ENCODE assay signal across 24 cellular contexts in the genomic region with DNA sequence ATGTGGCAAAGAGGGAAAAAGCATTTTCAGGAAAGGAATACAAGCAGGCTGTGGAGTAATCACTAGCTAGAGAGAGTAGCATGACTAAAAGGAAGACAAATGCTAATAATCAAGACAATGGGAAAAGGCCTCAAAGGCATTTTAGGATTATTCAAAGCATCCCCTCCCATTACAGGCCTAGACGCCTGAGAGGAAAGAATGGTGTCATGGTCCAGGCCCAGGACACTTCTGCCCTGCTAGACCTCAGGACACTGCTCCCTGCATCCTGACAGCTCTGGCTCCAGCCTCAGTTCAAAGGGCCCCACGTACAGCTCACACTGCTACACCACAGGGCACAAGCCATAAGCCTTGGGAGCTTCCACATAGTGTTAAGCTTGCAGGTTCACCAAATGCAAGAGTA. TPM values are rescaled to one million over a fixed set of nuclear protein-coding genes. Genes with fewer than 3 reads are reported as not detected.
A peak's percentile ranks its signal among the peaks of the same experiment; 100 is the strongest.
DNase-seq lines count a peak whose midpoint lies in the region; ATAC-seq and TF ChIP-seq lines count a peak whose summit lies in the region.
"Had no signal": no experiment of that assay in that cellular context is flagged by ENCODE, and none has a peak within 500 bp of the region (broad histone marks: within the 10 kb centered on the region; RNA-seq: fewer than 3 reads in every experiment).

No MANE protein-coding gene starts in this region.

- no peaks in the 10 kb centered on the region for H3K79me2 ChIP-seq in mesendoderm (ENCODE audit: control insufficient read depth, insufficient read depth, low read length)

- no peak for ATAC-seq in heart right ventricle
- ATAC-seq: A549 had no signal

- CTCF ChIA-PET in HEK293 (lab: Yijun Ruan, JAX): interaction anchor here (1.2 kb wide), 1 partner anchor 135 kb away, joined by 4 read pairs; no protein-coding TSS in a partner anchor

- H3K4me3 ChIP-seq in HEK293 (ENCODE audit: low read depth, low read length): no peak overlapping the region
- H3K4me3 ChIP-seq in fibroblast of the aortic adventitia (ENCODE audit: low read depth, low read length): no peak overlapping the region
- no peak overlapping the region for H3K4me3 ChIP-seq in mesendoderm (ENCODE audit: low read length)
- H3K4me3 ChIP-seq in heart right ventricle: no peak overlapping the region
- H3K4me3 ChIP-seq: A549; BLaER1 treated with 17β-estradiol and CSF1 and Interleukin-3, amounts not matched to agents 10 nM and 100 nM; GM23248; HAP-1 had no signal

- no peak overlapping the region for H2BK5ac ChIP-seq in mesendoderm (ENCODE audit: low read length)

- H3K56ac ChIP-seq in mesendoderm (ENCODE audit: low read length): no peak overlapping the region

- H2BK15ac ChIP-seq in mesendoderm (replicated peaks; ENCODE audit: low read depth): no peak overlapping the region

- no peak overlapping the region for H3K4ac ChIP-seq in mesendoderm (ENCODE audit: low read depth, low read length)

- H3K27me3 ChIP-seq in mesendoderm (ENCODE audit: insufficient read depth, low read length, poor library complexity) (no peaks in the 10 kb centered on the region), heart right ventricle (no peaks in the 10 kb centered on the region)
- H3K27me3 ChIP-seq: BE2C; BLaER1 treated with 17β-estradiol and CSF1 and Interleukin-3, amounts not matched to agents 10 nM and 100 nM had no signal

- TF ChIP-seq CTCF in HEK293 (tag by site-specific recombination; IDR thresholded peaks at IDR 0.05) (no peak), fibroblast of the aortic adventitia (IDR thresholded peaks at IDR 0.05; ENCODE audit: insufficient read depth, low read length) (no peak), heart right ventricle (IDR thresholded peaks at IDR 0.05) (no peak)

- no peaks in the 10 kb centered on the region for H3K4me1 ChIP-seq in HEK293 (ENCODE audit: control insufficient read depth, insufficient read depth, low read length)
- H3K4me1 ChIP-seq in mesendoderm (ENCODE audit: control insufficient read depth, low read depth, low read length): no peaks in the 10 kb centered on the region
- no peaks in the 10 kb centered on the region for H3K4me1 ChIP-seq in heart right ventricle
- H3K4me1 ChIP-seq: A549; BE2C; BLaER1 treated with 17β-estradiol and CSF1 and Interleukin-3, amounts not matched to agents 10 nM and 100 nM; HAP-1 had no signal

- no peaks in the 10 kb centered on the region for H3K79me1 ChIP-seq in mesendoderm (ENCODE audit: low read length)

- H2BK120ac ChIP-seq in mesendoderm (ENCODE audit: low read depth, low read length): no peak overlapping the region

- DNase-seq in fibroblast of the aortic adventitia (ENCODE audit: low read depth): peak; percentile 5
- peak; percentile 33 for DNase-seq in mesendoderm
- no peak for DNase-seq in heart right ventricle
- no peak for DNase-seq in COR-L47 (lab: John Stamatoyannopoulos, UW)
- no peak for DNase-seq in NCI-H146 (lab: John Stamatoyannopoulos, UW)
- no peak for DNase-seq in inferior parietal cortex (ENCODE audit: extremely low spot score)
- DNase-seq: 8988T; ACHN; AML-193; BE2C; Calu3; CD4-positive, alpha-beta T cell; CD8-positive, alpha-beta memory T cell; DMS53; DMS79 treated with DMSO at 0.1 percent for 48 hours; GF-D8; GM23248 had no signal

- no peak overlapping the region for H2AK5ac ChIP-seq in mesendoderm (ENCODE audit: low read length)

- H3K36me3 ChIP-seq in HEK293 (ENCODE audit: control insufficient read depth in 2 of 2, insufficient read depth in 1 of 2, low read length in 2 of 2) (no peaks in the 10 kb centered on the region), mesendoderm (ENCODE audit: control insufficient read depth, insufficient read depth, low read length) (no peaks in the 10 kb centered on the region), heart right ventricle (no peaks in the 10 kb centered on the region)
- H3K36me3 ChIP-seq: BE2C; BLaER1 treated with 17β-estradiol and CSF1 and Interleukin-3, amounts not matched to agents 10 nM and 100 nM; HAP-1 had no signal

- POLR2A ChIA-PET in HEK293 (lab: Yijun Ruan, JAX): no interaction called here

- H3K9ac ChIP-seq in mesendoderm (ENCODE audit: low read length): no peak overlapping the region
- H3K9ac ChIP-seq: BLaER1 treated with 17β-estradiol and CSF1 and Interleukin-3, amounts not matched to agents 10 nM and 100 nM; GM23248 had no signal

- H4K8ac ChIP-seq in mesendoderm (ENCODE audit: low read depth, low read length): no peak overlapping the region

- H3K23ac ChIP-seq in mesendoderm (ENCODE audit: low read length): no peak overlapping the region

- H4K5ac ChIP-seq in mesendoderm (ENCODE audit: low read length): no peak overlapping the region

- no peak overlapping the region for H3K4me2 ChIP-seq in mesendoderm (ENCODE audit: low read length)
- H3K4me2 ChIP-seq: A549; BLaER1 treated with 17β-estradiol and CSF1 and Interleukin-3, amounts not matched to agents 10 nM and 100 nM had no signal

- H3K27ac ChIP-seq in HEK293 (ENCODE audit: extremely low read depth, low read depth, low read length): no peak overlapping the region
- no peak overlapping the region for H3K27ac ChIP-seq in mesendoderm (ENCODE audit: low read depth, low read length)
- H3K27ac ChIP-seq in heart right ventricle: no peak overlapping the region
- H3K27ac ChIP-seq: A549; BLaER1 treated with 17β-estradiol and CSF1 and Interleukin-3, amounts not matched to agents 10 nM and 100 nM; GM23248 had no signal

- WGBS in mesendoderm (ENCODE audit: extremely low coverage, insufficient coverage, low lambda C conversion rate): no CpG with 5 or more reads among the region's 2 CpGs
- WGBS in heart right ventricle, 2 donors: 73 to 75% methylated on average over 2 of the region's 2 CpGs

- H3K9me3 ChIP-seq in HEK293 (ENCODE audit: control insufficient read depth, insufficient read depth, low read depth, low read length) (no peaks in the 10 kb centered on the region), heart right ventricle (no peaks in the 10 kb centered on the region)
- H3K9me3 ChIP-seq: A549, BE2C, HAP-1 had no signal

- no peak overlapping the region for H3K18ac ChIP-seq in mesendoderm (ENCODE audit: low read length)

- intact Hi-C loops in heart right ventricle (cut with DNase I): no loop called here

TF ChIP-seq in HEK293, 187 proteins besides CTCF, POLR2A, EP300 and RAD21:
- TF ChIP-seq ZNF585B (tag by site-specific recombination; IDR thresholded peaks at IDR 0.05): peak; percentile 72
- TF ChIP-seq, protein P1, sequence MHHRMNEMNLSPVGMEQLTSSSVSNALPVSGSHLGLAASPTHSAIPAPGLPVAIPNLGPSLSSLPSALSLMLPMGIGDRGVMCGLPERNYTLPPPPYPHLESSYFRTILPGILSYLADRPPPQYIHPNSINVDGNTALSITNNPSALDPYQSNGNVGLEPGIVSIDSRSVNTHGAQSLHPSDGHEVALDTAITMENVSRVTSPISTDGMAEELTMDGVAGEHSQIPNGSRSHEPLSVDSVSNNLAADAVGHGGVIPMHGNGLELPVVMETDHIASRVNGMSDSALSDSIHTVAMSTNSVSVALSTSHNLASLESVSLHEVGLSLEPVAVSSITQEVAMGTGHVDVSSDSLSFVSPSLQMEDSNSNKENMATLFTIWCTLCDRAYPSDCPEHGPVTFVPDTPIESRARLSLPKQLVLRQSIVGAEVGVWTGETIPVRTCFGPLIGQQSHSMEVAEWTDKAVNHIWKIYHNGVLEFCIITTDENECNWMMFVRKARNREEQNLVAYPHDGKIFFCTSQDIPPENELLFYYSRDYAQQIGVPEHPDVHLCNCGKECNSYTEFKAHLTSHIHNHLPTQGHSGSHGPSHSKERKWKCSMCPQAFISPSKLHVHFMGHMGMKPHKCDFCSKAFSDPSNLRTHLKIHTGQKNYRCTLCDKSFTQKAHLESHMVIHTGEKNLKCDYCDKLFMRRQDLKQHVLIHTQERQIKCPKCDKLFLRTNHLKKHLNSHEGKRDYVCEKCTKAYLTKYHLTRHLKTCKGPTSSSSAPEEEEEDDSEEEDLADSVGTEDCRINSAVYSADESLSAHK (tag by site-specific recombination; IDR thresholded peaks at IDR 0.05): no peak

RNA-seq across cellular contexts. Expression of a gene that starts 40.8 kb away (rescaled TPM):
- total RNA-seq in fibroblast of the aortic adventitia (ENCODE audit: low replicate concordance) (not detected in 2 replicates), heart right ventricle (not detected)
- polyA plus RNA-seq in mesendoderm (2013, experiment 1 of 2): 80.4 TPM
- polyA plus RNA-seq in mesendoderm (2013, experiment 2 of 2): 79.0 TPM
- polyA plus RNA-seq in heart right ventricle: not detected
- total RNA-seq: Calu3; CD4-positive, alpha-beta T cell; CD8-positive, alpha-beta memory T cell; Daoy; GM23248; H4 had no signal
- polyA plus RNA-seq: A549; CD14-positive monocyte; CD8-positive, alpha-beta memory T cell; GM23248 had no signal

Comparison
In these comparisons a context has a peak if more than half of its experiments do, and no peak if none do; other contexts are left out.
1. DNase-seq: peak in fibroblast of the aortic adventitia (single experiment) and mesendoderm (single experiment); none in heart right ventricle (0 of 2), COR-L47 (single experiment), NCI-H146 (single experiment) and inferior parietal cortex (single experiment).